In genomic region chr7:106542550-106543220, GRCh38 we compare ENCODE assay signal across 8 cellular contexts.
DNase-seq lines count a peak whose midpoint lies in the region; ATAC-seq and FAIRE-seq lines count a peak whose summit lies in the region.

No MANE protein-coding gene starts in this region.

- ATAC-seq in HG03520 (IDR thresholded peaks at IDR 0.05; ENCODE audit: unreplicated experiment) (peak; percentile 71), Right ventricle myocardium superior (ENCODE audit: poor library complexity) (peak; percentile 88)

- DNase-seq in COLO668 (lab: John Stamatoyannopoulos, UW; ENCODE audit: unreplicated experiment), result peak; percentile 45
- DNase-seq in GM19239 (ENCODE audit: insufficient read length, low spot score), result peak; percentile 23
- DNase-seq in NCI-H774 (lab: John Stamatoyannopoulos, UW), result peak; percentile 43
- DNase-seq in activated T-cell treated with anti-CD3 and anti-CD28 coated beads, Interleukin-2, amount 50 U/mL, for 48 hours, result peak; percentile 52 to 55
- DNase-seq in Right ventricle myocardium superior, result no peak
- peak; percentile 91 for DNase-seq in renal cortical epithelial cell (ENCODE audit: low read depth)
- no peak for DNase-seq in cerebellum (ENCODE audit: low spot score)

- FAIRE-seq in GM19239 (lab: Jason Lieb, UNC), result peak; percentile 86

- intact Hi-C loops in Right ventricle myocardium superior (cut with DNase I), result loop anchor here (5.0 kb wide), 1 partner anchor 195 kb away; no protein-coding TSS in a partner anchor

Comparison
In these comparisons a context has a peak if more than half of its experiments do, and no peak if none do; other contexts are left out.
1. DNase-seq: peak in COLO668 (single experiment), GM19239 (single experiment), NCI-H774 (single experiment), activated T-cell treated with anti-CD3 and anti-CD28 coated beads, Interleukin-2, amount 50 U/mL, for 48 hours (2 of 2) and renal cortical epithelial cell (single experiment); none in Right ventricle myocardium superior (single experiment) and cerebellum (single experiment).